ENCODE assay signal across 25 cellular contexts in the genomic region with DNA sequence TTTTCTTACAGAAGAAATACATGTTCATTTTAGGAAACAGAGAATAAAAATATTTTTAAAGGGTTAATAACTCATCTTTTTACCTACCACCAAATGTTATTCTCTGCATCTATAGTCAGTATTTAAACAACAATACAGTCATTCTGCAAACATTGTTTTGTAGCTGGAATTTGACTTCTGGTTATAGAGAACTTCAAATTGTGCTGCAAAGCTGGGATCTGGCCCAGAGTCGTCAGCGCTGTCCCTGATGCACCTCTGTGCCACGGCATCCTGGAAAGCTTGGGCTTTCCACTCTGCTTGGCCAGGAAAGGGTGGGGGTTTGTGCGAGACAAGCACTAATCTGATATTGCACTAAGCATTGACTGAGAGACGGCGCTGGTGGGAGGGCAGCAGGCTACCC. TPM values are rescaled to one million over a fixed set of nuclear protein-coding genes. Genes with fewer than 3 reads are reported as not detected.
A peak's percentile ranks its signal among the peaks of the same experiment; 100 is the strongest.
DNase-seq lines count a peak whose midpoint lies in the region; ATAC-seq, FAIRE-seq and TF ChIP-seq lines count a peak whose summit lies in the region.
"Had no signal": no experiment of that assay in that cellular context is flagged by ENCODE, and none has a peak within 500 bp of the region (broad histone marks: within the 10 kb centered on the region; RNA-seq: fewer than 3 reads in every experiment).

No MANE protein-coding gene starts in this region.

- no peak overlapping the region for H3K4ac ChIP-seq in H1 (replicated peaks; ENCODE audit: insufficient read length, low read depth, low read length)

- H2BK20ac ChIP-seq in H1 (ENCODE audit: low read length), result no peak overlapping the region

- H4K91ac ChIP-seq in H1 (replicated peaks; ENCODE audit: insufficient read length, low read length), result no peak overlapping the region

- H3K79me1 ChIP-seq in H1 (ENCODE audit: low read depth, low read length), result no peaks in the 10 kb centered on the region

- no peaks in the 10 kb centered on the region for H3K79me2 ChIP-seq in H1 (ENCODE audit: control insufficient read depth in 1 of 2, insufficient read depth in 2 of 2, low read length in 2 of 2)

- no peak overlapping the region for H2BK15ac ChIP-seq in H1 (ENCODE audit: low read length)

- POLR2A ChIA-PET in H1 (lab: Charles Lee; ENCODE audit: partially characterized antibody), result interaction anchor here (0.7 to 1.5 kb wide), 3 partner anchors 9 to 137 kb away, joined by 3 to 4 read pairs (median 3); no protein-coding TSS in a partner anchor

- no peak for TF ChIP-seq EP300 in H1 (IDR thresholded peaks at IDR 0.05; ENCODE audit: borderline replicate concordance in 1 of 2, low read depth in 2 of 2, low read length in 2 of 2)

- no peaks in the 10 kb centered on the region for H3K36me3 ChIP-seq in H1 (ENCODE audit: control insufficient read depth in 2 of 4, insufficient read depth in 4 of 4, low read length in 3 of 4)
- H3K36me3 ChIP-seq: BE2C, BLaER1 had no signal

- no peak overlapping the region for H3K4me3 ChIP-seq in H1 (ENCODE audit: extremely low read depth in 1 of 4, insufficient read depth in 2 of 4, low read depth in 3 of 4, low read length in 4 of 4)
- H3K4me3 ChIP-seq: BLaER1, GM12878 had no signal

- H4K8ac ChIP-seq in H1 (ENCODE audit: extremely low read depth, insufficient read depth, low read length), result no peak overlapping the region

- H4K5ac ChIP-seq in H1 (ENCODE audit: insufficient read length, low read depth, low read length), result no peak overlapping the region

- no peak overlapping the region for H3K18ac ChIP-seq in H1 (ENCODE audit: extremely low read depth, low read length)

- no peak overlapping the region for H2AFZ ChIP-seq in H1 (ENCODE audit: low read length)

- H3K4me2 ChIP-seq in H1 (ENCODE audit: insufficient read depth in 1 of 2, low read depth in 2 of 2, low read length in 2 of 2), result no peak overlapping the region
- H3K4me2 ChIP-seq: BLaER1 had no signal

- peaks cover 0 to 6% (median 0%) of the 10 kb centered on the region in 4 experiments; a peak in 1 of 7 replicates for H3K4me1 ChIP-seq in H1 (replicated peaks in 1 of 4; ENCODE audit: control insufficient read depth in 3 of 4, insufficient read depth in 4 of 4, low read length in 3 of 4)
- H3K4me1 ChIP-seq: BE2C had no signal

- H3K27ac ChIP-seq in H1 (ENCODE audit: low read depth, low read length), result no peak overlapping the region
- H3K27ac ChIP-seq: 22Rv1, BLaER1 had no signal

- peaks cover 0 to 3% of the 10 kb centered on the region in 2 experiments for H4K20me1 ChIP-seq in H1 (replicated peaks in 1 of 2; ENCODE audit: control insufficient read depth in 1 of 2, insufficient read depth in 2 of 2, low read length in 2 of 2)

- no peak for TF ChIP-seq POLR2A in H1 (IDR thresholded peaks at IDR 0.05; ENCODE audit: control extremely low read depth in 1 of 2, low read depth in 2 of 2, low read length in 2 of 2)

- H2BK120ac ChIP-seq in H1 (replicated peaks; ENCODE audit: low read depth, low read length), result no peak overlapping the region

- no peak for ATAC-seq in Right ventricle myocardium inferior
- ATAC-seq in left ventricle myocardium superior, result no peak
- ATAC-seq: GM12878 had no signal

- no peak overlapping the region for H2BK5ac ChIP-seq in H1 (ENCODE audit: low read depth, low read length)

- peaks cover 0 to 19% (median 18%) of the 10 kb centered on the region in 4 experiments; a peak in 5 of 7 replicates for H3K27me3 ChIP-seq in H1 (replicated peaks in 1 of 4; ENCODE audit: control insufficient read depth in 3 of 4, extremely low read depth in 1 of 4, insufficient read depth in 3 of 4, low read length in 3 of 4)

- peaks cover 3 to 6% of the 10 kb centered on the region in 2 experiments; a peak in 1 of 4 replicates for H3K9me3 ChIP-seq in H1 (ENCODE audit: insufficient read depth in 2 of 2, low read depth in 1 of 2, low read length in 1 of 2)
- H3K9me3 ChIP-seq: BE2C, BLaER1 had no signal

- H2BK12ac ChIP-seq in H1 (ENCODE audit: low read depth, low read length), result no peak overlapping the region

- peak; percentile 26 for DNase-seq in Right ventricle myocardium inferior (ENCODE audit: missing footprints)
- no peak for DNase-seq in left ventricle myocardium superior
- DNase-seq in H1 (ENCODE audit: low read depth in 1 of 2, low spot score in 2 of 2), result no peak
- no peak for DNase-seq in activated effector memory CD4-positive, alpha-beta T cell treated with Interleukin-2 at 50 U/mL for 16 hours
- no peak for DNase-seq in SW480 (ENCODE audit: low spot score)
- DNase-seq: ACHN; BE2C; C1 segment of cervical spinal cord; CD4-positive, alpha-beta memory T cell; CD4-positive, CD25-positive, alpha-beta regulatory T cell; CD8-positive, alpha-beta memory T cell; COR-L47; DMS 273 treated with DMSO at 0.1 percent for 48 hours; DMS153; DMS53; DMS79; DND-41; EL; GDM1 had no signal

- no peak overlapping the region for H3K14ac ChIP-seq in H1 (ENCODE audit: insufficient read length)

- no peak overlapping the region for H3K23ac ChIP-seq in H1 (ENCODE audit: insufficient read length)

- no peak for TF ChIP-seq CTCF in H1 (IDR thresholded peaks at IDR 0.05; ENCODE audit: control extremely low read depth in 1 of 3, insufficient read depth in 1 of 3, low read depth in 1 of 3, low read length in 3 of 3)

- H3K23me2 ChIP-seq in H1 (ENCODE audit: low read depth, low read length), result peaks cover 4% of the 10 kb centered on the region; the same call in 1 of the 2 replicates

- FAIRE-seq in H1 (lab: Jason Lieb, UNC), result no peak
- FAIRE-seq: GM12878, GM12892, GM18507 had no signal

- H3K56ac ChIP-seq in H1 (replicated peaks; ENCODE audit: insufficient read length, low read depth, low read length), result no peak overlapping the region

- no peak overlapping the region for H3K9ac ChIP-seq in H1 (replicated peaks in 1 of 4; ENCODE audit: extremely low read depth in 1 of 4, low read depth in 3 of 4, low read length in 3 of 4)
- H3K9ac ChIP-seq: BLaER1 had no signal

- CTCF ChIA-PET in H1 (lab: Charles Lee; ENCODE audit: partially characterized antibody), result no interaction called here

- peak overlapping the region; percentile 61; the same call in 1 of the 2 replicates for H2AK5ac ChIP-seq in H1 (ENCODE audit: low read depth, low read length)

- intact Hi-C loops in Right ventricle myocardium inferior (cut with DNase I), result no loop called here
- intact Hi-C loops in left ventricle myocardium superior (cut with micrococcal nuclease), result no loop called here

- 90% methylated on average over 6 of the region's 6 CpGs; no CpG with 5 or more reads in 1 of the 2 experiments for WGBS in H1 (ENCODE audit: extremely low coverage in 1 of 2, insufficient coverage in 1 of 2, insufficient read length in 1 of 2, insufficient replicate concordance in 2 of 2, low coverage in 1 of 2, low lambda C conversion rate in 2 of 2, missing lambda C conversion rate in 1 of 2), 2 experiments

- TF ChIP-seq RAD21 in H1 (IDR thresholded peaks at IDR 0.05 in 1 of 2, conservative IDR thresholded peaks at IDR 0.05 in 1 of 2; ENCODE audit: low read depth in 2 of 2, low read length in 2 of 2), result no peak

TF ChIP-seq in H1, 55 proteins besides CTCF, POLR2A, EP300 and RAD21:
- no peak for TF ChIP-seq SAP30 (IDR thresholded peaks at IDR 0.05; ENCODE audit: insufficient read depth, insufficient replicate concordance, low read length)
- no peak for TF ChIP-seq TBP (IDR thresholded peaks at IDR 0.05; ENCODE audit: low read depth, low read length)
- TF ChIP-seq KDM5A (IDR thresholded peaks at IDR 0.05; ENCODE audit: low read length), result no peak
- TF ChIP-seq CTBP2 (IDR thresholded peaks at IDR 0.05; ENCODE audit: borderline replicate concordance, insufficient read depth, insufficient read length, low read length), result no peak
- no peak for TF ChIP-seq TCF12 (IDR thresholded peaks at IDR 0.05; ENCODE audit: low read depth, low read length)
- no peak for TF ChIP-seq RNF2 (IDR thresholded peaks at IDR 0.05; ENCODE audit: borderline replicate concordance, low read depth, low read length, missing control alignments, poor library complexity, severe bottlenecking)
- no peak for TF ChIP-seq BCL11A (IDR thresholded peaks at IDR 0.05; ENCODE audit: low read depth in 2 of 2, low read length in 2 of 2)
- no peak for TF ChIP-seq EGR1 (IDR thresholded peaks at IDR 0.05; ENCODE audit: borderline replicate concordance, low read depth, low read length)
- no peak for TF ChIP-seq JUND (IDR thresholded peaks at IDR 0.05; ENCODE audit: low read length)
- TF ChIP-seq, protein P1, sequence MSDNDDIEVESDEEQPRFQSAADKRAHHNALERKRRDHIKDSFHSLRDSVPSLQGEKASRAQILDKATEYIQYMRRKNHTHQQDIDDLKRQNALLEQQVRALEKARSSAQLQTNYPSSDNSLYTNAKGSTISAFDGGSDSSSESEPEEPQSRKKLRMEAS (IDR thresholded peaks at IDR 0.05), result no peak
- TF ChIP-seq SP4 (IDR thresholded peaks at IDR 0.05; ENCODE audit: low read length), result no peak
- no peak for TF ChIP-seq CHD1 (IDR thresholded peaks at IDR 0.05; ENCODE audit: low read depth, low read length)
- TF ChIP-seq RXRA (IDR thresholded peaks at IDR 0.05; ENCODE audit: insufficient read depth, low read depth, low read length), result no peak
- no peak for TF ChIP-seq SIN3A (conservative IDR thresholded peaks at IDR 0.05 in 1 of 2, IDR thresholded peaks at IDR 0.05 in 1 of 2; ENCODE audit: low read depth in 1 of 2, low read length in 2 of 2)
- no peak for TF ChIP-seq TEAD4 (IDR thresholded peaks at IDR 0.05; ENCODE audit: low read depth, low read length)

RNA-seq across cellular contexts. Expression of gene GFPT2, which starts 5.0 kb away (rescaled TPM):
- total RNA-seq in Right ventricle myocardium inferior (15.3 TPM), left ventricle myocardium superior (15.3 TPM)
- 141 and 143 TPM in 2 replicates for total RNA-seq in H1 (2021; fragmentation: NEBNext Ultra II Directional; extraction: Animal tissue kit (Norgen Biotek cat#: 25700))
- polyA plus RNA-seq in H1 (2011; rRNA removed), result 83.7 and 90.0 TPM in 2 replicates
- polyA plus RNA-seq in H1 (2011; cell fraction: cytosol; rRNA removed), result 101 TPM
- 136 TPM for polyA plus RNA-seq in H1 (2011; cell fraction: nucleus; rRNA removed)
- 78.6 to 104 TPM (median 83.3 TPM) in 4 replicates for polyA plus RNA-seq in H1 (2012, experiment 1 of 2)
- 47.5 TPM for polyA plus RNA-seq in H1 (2012, experiment 2 of 2)
- 73.7 TPM for polyA plus RNA-seq in H1 (2013, experiment 1 of 2)
- 66.5 TPM for polyA plus RNA-seq in H1 (2013, experiment 2 of 2)
- polyA minus RNA-seq in H1 (2011; rRNA and poly(A)+ RNA removed), result 118 and 127 TPM in 2 replicates
- 56.6 TPM for polyA minus RNA-seq in H1 (2011; cell fraction: cytosol; rRNA and poly(A)+ RNA removed)
- polyA minus RNA-seq in H1 (2011; cell fraction: nucleus; rRNA and poly(A)+ RNA removed), result 80.8 TPM
- total RNA-seq: CD4-positive, CD25-positive, alpha-beta regulatory T cell had no signal
- polyA plus RNA-seq: CD14-positive monocyte had no signal
